Comparison of ENCODE assay signal across 15 cellular contexts in genomic region chr5:52776116-52776515, GRCh38. TPM values are rescaled to one million over a fixed set of nuclear protein-coding genes. Genes with fewer than 3 reads are reported as not detected.
DNase-seq lines count a peak whose midpoint lies in the region; ATAC-seq lines count a peak whose summit lies in the region.
"Had no signal": no experiment of that assay in that cellular context is flagged by ENCODE, and none has a peak within 500 bp of the region (broad histone marks: within the 10 kb centered on the region; RNA-seq: fewer than 3 reads in every experiment).

No MANE protein-coding gene starts in this region.

- peak; percentile 52 for DNase-seq in activated CD8-positive, alpha-beta memory T cell treated with anti-CD3 and anti-CD28 coated beads, Interleukin-2, amount 50 U/mL, for 4 hours
- no peak for DNase-seq in activated CD8-positive, alpha-beta memory T cell treated with anti-CD3 and anti-CD28 coated beads for 24 hours
- peak; percentile 37 for DNase-seq in T-helper 2 cell treated with Interferon-gamma antibody and Interleukin-4, amounts not matched to agents 5 μg/mL and 100 μg/mL, for 36 hours (ENCODE audit: low spot score)
- DNase-seq in activated naive CD8-positive, alpha-beta T cell treated with anti-CD3 and anti-CD28 coated beads, Interleukin-2, amount 10 ng/mL, durations not matched to agents 7 days and 5 days: peak; percentile 53
- DNase-seq in stimulated activated CD8-positive, alpha-beta memory T cell treated with anti-CD3 and anti-CD28 coated beads, Interleukin-4, amount 100 ng/mL, for 48 hours: peak; percentile 36
- no peak for DNase-seq in DMS 273 treated with DMSO at 0.1 percent for 48 hours (lab: John Stamatoyannopoulos, UW)
- DNase-seq: amniotic stem cell, erythroblast, glutamatergic neuron, NCI-H2081 treated with DMSO at 0.1 percent for 48 hours, NCI-H774, RPMI8226 had no signal

- peak overlapping the region; percentile 64 for H3K4me3 Mint-ChIP-seq in T-helper 2 cell treated with Interferon-gamma antibody and Interleukin-4, amounts not matched to agents 5 μg/mL and 100 μg/mL, for 36 hours
- H3K4me3 Mint-ChIP-seq in activated naive CD8-positive, alpha-beta T cell treated with anti-CD3 and anti-CD28 coated beads, Interleukin-2, amount 10 ng/mL, durations not matched to agents 7 days and 5 days: peak overlapping the region; percentile 79

- no peaks in the 10 kb centered on the region for H3K9me3 Mint-ChIP-seq in T-helper 2 cell treated with Interferon-gamma antibody and Interleukin-4, amounts not matched to agents 5 μg/mL and 100 μg/mL, for 36 hours
- no peaks in the 10 kb centered on the region for H3K9me3 Mint-ChIP-seq in activated naive CD8-positive, alpha-beta T cell treated with anti-CD3 and anti-CD28 coated beads, Interleukin-2, amount 10 ng/mL, durations not matched to agents 7 days and 5 days

- peak overlapping the region; percentile 79 for H3K27ac Mint-ChIP-seq in T-helper 2 cell treated with Interferon-gamma antibody and Interleukin-4, amounts not matched to agents 5 μg/mL and 100 μg/mL, for 36 hours
- H3K27ac Mint-ChIP-seq in activated naive CD8-positive, alpha-beta T cell treated with anti-CD3 and anti-CD28 coated beads, Interleukin-2, amount 10 ng/mL, durations not matched to agents 7 days and 5 days: peak overlapping the region; percentile 91
- H3K27ac Mint-ChIP-seq: progenitor cell of endocrine pancreas had no signal

- peak; percentile 80 for ATAC-seq in activated naive CD8-positive, alpha-beta T cell treated with anti-CD3 and anti-CD28 coated beads, Interleukin-2, amount 10 ng/mL, durations not matched to agents 7 days and 5 days (ENCODE audit: low read depth)
- no peak for ATAC-seq in GM19351 (IDR thresholded peaks at IDR 0.05; ENCODE audit: unreplicated experiment)
- ATAC-seq in HG03565 (IDR thresholded peaks at IDR 0.05; ENCODE audit: unreplicated experiment): no peak

- POLR2A ChIA-PET in activated naive CD8-positive, alpha-beta T cell treated with anti-CD3 and anti-CD28 coated beads, Interleukin-2, amount 10 ng/mL, durations not matched to agents 7 days and 5 days (lab: Charles Lee): interaction anchor here (0.9 to 2.1 kb wide), 5 partner anchors 12 to 51 kb away, joined by 4 to 12 read pairs (median 5); partner anchors contain the start of genes ITGA1 and PELO

- peaks cover 39% of the 10 kb centered on the region for H3K4me1 Mint-ChIP-seq in T-helper 2 cell treated with Interferon-gamma antibody and Interleukin-4, amounts not matched to agents 5 μg/mL and 100 μg/mL, for 36 hours (ENCODE audit: low read depth)
- H3K4me1 Mint-ChIP-seq in activated naive CD8-positive, alpha-beta T cell treated with anti-CD3 and anti-CD28 coated beads, Interleukin-2, amount 10 ng/mL, durations not matched to agents 7 days and 5 days: peaks cover 47% of the 10 kb centered on the region

- peaks cover 8% of the 10 kb centered on the region for H3K27me3 Mint-ChIP-seq in T-helper 2 cell treated with Interferon-gamma antibody and Interleukin-4, amounts not matched to agents 5 μg/mL and 100 μg/mL, for 36 hours (ENCODE audit: low read depth)
- H3K27me3 Mint-ChIP-seq in activated naive CD8-positive, alpha-beta T cell treated with anti-CD3 and anti-CD28 coated beads, Interleukin-2, amount 10 ng/mL, durations not matched to agents 7 days and 5 days: no peaks in the 10 kb centered on the region

- peaks cover 7% of the 10 kb centered on the region for H3K36me3 Mint-ChIP-seq in T-helper 2 cell treated with Interferon-gamma antibody and Interleukin-4, amounts not matched to agents 5 μg/mL and 100 μg/mL, for 36 hours (ENCODE audit: low read depth)
- peaks cover 5% of the 10 kb centered on the region for H3K36me3 Mint-ChIP-seq in activated naive CD8-positive, alpha-beta T cell treated with anti-CD3 and anti-CD28 coated beads, Interleukin-2, amount 10 ng/mL, durations not matched to agents 7 days and 5 days

RNA-seq across cellular contexts. Expression of gene ITGA1, which starts 11.6 kb away (rescaled TPM):
- total RNA-seq in activated naive CD8-positive, alpha-beta T cell treated with anti-CD3 and anti-CD28 coated beads, Interleukin-2, amount 10 ng/mL, durations not matched to agents 7 days and 5 days: 10 to 100 TPM; 21.7 to 23.6 TPM

RNA-seq across cellular contexts. Expression of gene PELO, which starts 11.6 kb away (rescaled TPM):
- total RNA-seq in activated naive CD8-positive, alpha-beta T cell treated with anti-CD3 and anti-CD28 coated beads, Interleukin-2, amount 10 ng/mL, durations not matched to agents 7 days and 5 days: 10 to 100 TPM; 24.0 to 24.2 TPM

Comparison
In these comparisons a context has a peak if more than half of its experiments do, and no peak if none do; other contexts are left out.
1. DNase-seq: peak in activated CD8-positive, alpha-beta memory T cell treated with anti-CD3 and anti-CD28 coated beads, Interleukin-2, amount 50 U/mL, for 4 hours (single experiment), T-helper 2 cell treated with Interferon-gamma antibody and Interleukin-4, amounts not matched to agents 5 μg/mL and 100 μg/mL, for 36 hours (single experiment), activated naive CD8-positive, alpha-beta T cell treated with anti-CD3 and anti-CD28 coated beads, Interleukin-2, amount 10 ng/mL, durations not matched to agents 7 days and 5 days (single experiment) and stimulated activated CD8-positive, alpha-beta memory T cell treated with anti-CD3 and anti-CD28 coated beads, Interleukin-4, amount 100 ng/mL, for 48 hours (single experiment); none in activated CD8-positive, alpha-beta memory T cell treated with anti-CD3 and anti-CD28 coated beads for 24 hours (single experiment) and DMS 273 treated with DMSO at 0.1 percent for 48 hours (single experiment).